9 cellular contexts compared by ENCODE assay signal in the genomic region with DNA sequence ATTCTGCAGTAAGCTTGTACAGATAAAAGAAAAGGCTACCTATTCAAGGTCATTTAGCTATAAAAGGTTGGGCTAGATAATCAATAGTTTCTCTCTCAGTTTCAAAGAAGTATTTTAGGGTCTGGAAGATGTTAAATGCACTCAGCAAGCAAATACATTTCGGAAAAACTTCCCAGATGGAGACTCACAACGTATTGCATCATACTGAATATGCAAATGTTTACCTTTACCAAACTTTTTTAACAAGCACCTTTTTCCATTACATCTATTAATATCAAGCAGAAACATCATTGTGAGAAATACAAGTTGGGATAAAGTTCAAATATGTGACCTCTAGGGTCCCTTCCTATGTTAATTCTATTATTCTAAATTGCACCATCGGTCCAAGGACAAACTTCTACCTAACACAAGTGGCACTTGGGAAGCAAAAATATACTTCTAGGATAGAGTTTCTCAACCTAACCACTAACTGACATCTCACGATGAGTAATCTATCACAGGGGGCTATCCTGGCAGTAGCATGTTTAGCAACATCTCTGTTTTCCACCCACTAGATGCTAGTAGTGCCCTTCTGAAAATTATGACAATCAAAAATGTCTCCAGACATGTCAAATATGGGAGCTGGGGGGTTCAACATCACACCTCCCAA. TPM values are rescaled to one million over a fixed set of nuclear protein-coding genes. Genes with fewer than 3 reads are reported as not detected.
A peak's percentile ranks its signal among the peaks of the same experiment; 100 is the strongest.
DNase-seq lines count a peak whose midpoint lies in the region; ATAC-seq and TF ChIP-seq lines count a peak whose summit lies in the region.
"Had no signal": no experiment of that assay in that cellular context is flagged by ENCODE, and none has a peak within 500 bp of the region (broad histone marks: within the 10 kb centered on the region; RNA-seq: fewer than 3 reads in every experiment).

No MANE protein-coding gene starts in this region.

- no peaks in the 10 kb centered on the region for H3K9me2 ChIP-seq in Loucy (replicated peaks; ENCODE audit: low read depth, low read length)

- no peak for TF ChIP-seq CTCF in Loucy (conservative IDR thresholded peaks at IDR 0.05; ENCODE audit: low read length)
- no peak for TF ChIP-seq CTCF in natural killer cell (IDR thresholded peaks at IDR 0.05)

- no peak overlapping the region for H2BK5ac ChIP-seq in neuronal stem cell (ENCODE audit: low read length)

- H3F3A ChIP-seq in Loucy (ENCODE audit: low read depth), result no peaks in the 10 kb centered on the region

- no peak overlapping the region for H2BK15ac ChIP-seq in neuronal stem cell (ENCODE audit: low read length)

- H3K4me3 ChIP-seq in Loucy (ENCODE audit: low read length, poor library complexity, severe bottlenecking) (no peak overlapping the region), neuronal stem cell (ENCODE audit: low read length in 2 of 2) (no peak overlapping the region)

- ATAC-seq in GM18907 (IDR thresholded peaks at IDR 0.05; ENCODE audit: unreplicated experiment) (peak; percentile 22), natural killer cell (peak; percentile 50 to 73 (median 53))

- H3K79me2 ChIP-seq in Loucy (ENCODE audit: insufficient read depth, low read length), result peaks cover 100% of the 10 kb centered on the region

- H3K4ac ChIP-seq in neuronal stem cell (ENCODE audit: low read length), result no peak overlapping the region

- no peak overlapping the region for H2BK12ac ChIP-seq in neuronal stem cell (ENCODE audit: low read length)

- no peaks in the 10 kb centered on the region for H3K27me3 ChIP-seq in Loucy (ENCODE audit: insufficient read depth, low read length, poor library complexity, severe bottlenecking)
- H3K27me3 ChIP-seq in neuronal stem cell (ENCODE audit: control insufficient read depth in 3 of 3, insufficient read depth in 3 of 3, low read depth in 1 of 3, low read length in 3 of 3), result no peaks in the 10 kb centered on the region

- no peaks in the 10 kb centered on the region for H3K36me3 Mint-ChIP-seq in natural killer cell

- H3K4me1 ChIP-seq in Loucy (ENCODE audit: insufficient read depth, low read length, poor library complexity, severe bottlenecking) (peaks cover 18% of the 10 kb centered on the region), neuronal stem cell (ENCODE audit: control insufficient read depth in 2 of 2, insufficient read depth in 1 of 2, low read depth in 1 of 2, low read length in 2 of 2) (peaks cover 0 to 6% of the 10 kb centered on the region in 2 donors)

- no peak overlapping the region for H4K91ac ChIP-seq in neuronal stem cell (ENCODE audit: low read depth, low read length, poor library complexity)

- peaks cover 96% of the 10 kb centered on the region for H4K20me1 ChIP-seq in Loucy (ENCODE audit: insufficient read depth, low read length, poor library complexity, severe bottlenecking)

- intact Hi-C loops in natural killer cell (cut with micrococcal nuclease), result loop anchor here (10.0 kb wide), 1 partner anchor 74 kb away; no protein-coding TSS in a partner anchor

- no CpG with 5 or more reads among the region's 4 CpGs for WGBS in neuronal stem cell (ENCODE audit: extremely low coverage in 2 of 2, insufficient read length in 2 of 2, insufficient replicate concordance in 1 of 2), 2 donors

- H3K9me3 Mint-ChIP-seq in natural killer cell, result no peaks in the 10 kb centered on the region

- H2BK120ac ChIP-seq in neuronal stem cell (ENCODE audit: low read depth, low read length), result no peak overlapping the region

- H3K9ac ChIP-seq in Loucy (ENCODE audit: low read depth, low read length, poor library complexity, severe bottlenecking), result no peak overlapping the region
- no peak overlapping the region for H3K9ac ChIP-seq in neuronal stem cell (ENCODE audit: low read depth, low read length, poor library complexity)

- H3K4me1 Mint-ChIP-seq in natural killer cell, result peaks cover 77 to 79% of the 10 kb centered on the region in 2 donors

- H3K14ac ChIP-seq in neuronal stem cell (ENCODE audit: low read length), result no peak overlapping the region

- no peaks in the 10 kb centered on the region for H3K9me3 ChIP-seq in Loucy (ENCODE audit: insufficient read depth, low read depth, low read length)
- no peaks in the 10 kb centered on the region for H3K9me3 ChIP-seq in neuronal stem cell (replicated peaks in 1 of 2; ENCODE audit: control insufficient read depth in 2 of 2, insufficient read depth in 1 of 2, low read depth in 1 of 2, low read length in 2 of 2)

- no peak overlapping the region for H2AFZ ChIP-seq in Loucy (ENCODE audit: low read length)
- no peak overlapping the region for H2AFZ ChIP-seq in neuronal stem cell (ENCODE audit: low read length)

- no peaks in the 10 kb centered on the region for H3K27me3 Mint-ChIP-seq in natural killer cell (ENCODE audit: low read depth in 2 of 2)

- H3K18ac ChIP-seq in neuronal stem cell (ENCODE audit: low read length), result no peak overlapping the region

- no peak overlapping the region for H2AK5ac ChIP-seq in neuronal stem cell (ENCODE audit: low read depth, low read length)

- H3K23ac ChIP-seq in neuronal stem cell (ENCODE audit: low read depth, low read length, poor library complexity), result no peak overlapping the region

- peak overlapping the region; percentile 79 to 80 for H3K27ac Mint-ChIP-seq in natural killer cell

- H3K36me3 ChIP-seq in Loucy (ENCODE audit: insufficient read depth, low read length) (peaks cover 8% of the 10 kb centered on the region; the same call in 1 of the 2 replicates), neuronal stem cell (replicated peaks in 1 of 2; ENCODE audit: control insufficient read depth in 2 of 2, insufficient read depth in 2 of 2, low read length in 2 of 2) (peaks cover 0 to 32% of the 10 kb centered on the region in 2 donors)

- DNase-seq in amniotic epithelial cell (ENCODE audit: low read depth), result peak; percentile 68
- DNase-seq in natural killer cell, result no peak
- DNase-seq in activated CD4-positive, CD25-positive, alpha-beta regulatory T cell treated with anti-CD3 and anti-CD28 coated beads, Interleukin-2, amount 50 U/mL, for 72 hours, result no peak
- no peak for DNase-seq in AG08396 (ENCODE audit: low spot score)
- DNase-seq in neuronal stem cell (ENCODE audit: low spot score), result no peak
- DNase-seq: NK-92 treated with Interleukin-12 subunit alpha and Interleukin-12 subunit beta, amount 100 ng/mL, for 24 hours; stimulated activated CD4-positive, alpha-beta T cell treated with anti-CD3 and anti-CD28 coated beads, Interleukin-2, amount 100 ng/mL, for 48 hours had no signal

- H3K4me3 Mint-ChIP-seq in natural killer cell, result peak overlapping the region; percentile 74

- H3K4me2 ChIP-seq in Loucy (ENCODE audit: low read depth, low read length, poor library complexity, severe bottlenecking), result peak overlapping the region; percentile 37
- no peak overlapping the region for H3K4me2 ChIP-seq in neuronal stem cell (ENCODE audit: insufficient read depth, low read length, poor library complexity, severe bottlenecking)

- no peak overlapping the region for H3K27ac ChIP-seq in neuronal stem cell (replicated peaks; ENCODE audit: low read length)

- peaks cover 11% of the 10 kb centered on the region for H3K79me1 ChIP-seq in neuronal stem cell (ENCODE audit: low read depth, low read length)

- H4K8ac ChIP-seq in neuronal stem cell (ENCODE audit: low read depth, low read length), result no peak overlapping the region

RNA-seq across cellular contexts. Expression of gene KANSL1, which starts 14.6 kb away (rescaled TPM):
- 100 to 1,000 TPM; 202 to 240 (median 220) TPM for total RNA-seq in natural killer cell
- polyA plus RNA-seq in neuronal stem cell (2013, experiment 1 of 2), result 50.1 TPM
- polyA plus RNA-seq in neuronal stem cell (2013, experiment 2 of 2), result 49.2 TPM
